22 cellular contexts compared by ENCODE assay signal in genomic region chr11:125938418-125938817, GRCh38. TPM values are rescaled to one million over a fixed set of nuclear protein-coding genes. Genes with fewer than 3 reads are reported as not detected.
DNase-seq lines count a peak whose midpoint lies in the region; TF ChIP-seq lines count a peak whose summit lies in the region.
"Had no signal": no experiment of that assay in that cellular context is flagged by ENCODE, and none has a peak within 500 bp of the region (broad histone marks: within the 10 kb centered on the region; RNA-seq: fewer than 3 reads in every experiment).

No MANE protein-coding gene starts in this region.

- intact Hi-C loops in PC-9 (cut with micrococcal nuclease; ENCODE audit: unreplicated experiment) (no loop called here), CD14-positive monocyte (cut with micrococcal nuclease) (no loop called here)

- POLR2A ChIA-PET in PC-9 (lab: Charles Lee; ENCODE audit: unreplicated experiment), result interaction anchor here (0.6 kb wide), 1 partner anchor 35 kb away, joined by 4 read pairs; the partner anchor contains the start of gene PUS3

- H3K36me3 ChIP-seq in BLaER1 treated with 17β-estradiol and CSF1 and Interleukin-3, amounts not matched to agents 10 nM and 100 nM, result no peaks in the 10 kb centered on the region
- no peaks in the 10 kb centered on the region for H3K36me3 ChIP-seq in GM23248 (ENCODE audit: low read depth)
- no peaks in the 10 kb centered on the region for H3K36me3 ChIP-seq in PC-9 (ENCODE audit: low read depth)
- no peaks in the 10 kb centered on the region for H3K36me3 ChIP-seq in neural progenitor cell
- H3K36me3 ChIP-seq: BE2C, brain microvascular endothelial cell, colonic mucosa, left ventricle myocardium inferior, tibial nerve had no signal

- peaks cover 3% of the 10 kb centered on the region for H3K36me3 Mint-ChIP-seq in neural progenitor cell
- H3K36me3 Mint-ChIP-seq in CD14-positive monocyte, result no peaks in the 10 kb centered on the region
- H3K36me3 Mint-ChIP-seq: activated naive CD8-positive, alpha-beta T cell treated with anti-CD3 and anti-CD28 coated beads for 36 hours had no signal

- H3K4me1 Mint-ChIP-seq in neural progenitor cell, result peaks cover 48% of the 10 kb centered on the region
- peaks cover 4% of the 10 kb centered on the region for H3K4me1 Mint-ChIP-seq in CD14-positive monocyte

- TF ChIP-seq CTCF in PC-9 (conservative IDR thresholded peaks at IDR 0.05), result no peak
- no peak for TF ChIP-seq CTCF in neural progenitor cell (IDR thresholded peaks at IDR 0.05)
- TF ChIP-seq CTCF in CD14-positive monocyte (IDR thresholded peaks at IDR 0.05), result no peak

- H3K4me3 Mint-ChIP-seq in neural progenitor cell (no peak overlapping the region), CD14-positive monocyte (no peak overlapping the region)
- H3K4me3 Mint-ChIP-seq: activated naive CD8-positive, alpha-beta T cell treated with anti-CD3 and anti-CD28 coated beads for 36 hours; IgD-negative memory B cell had no signal

- H3K9me2 ChIP-seq in GM23248 (ENCODE audit: insufficient read depth) (no peaks in the 10 kb centered on the region), PC-9 (ENCODE audit: insufficient read depth) (no peaks in the 10 kb centered on the region)

- CTCF ChIA-PET in PC-9 (lab: Charles Lee), result no interaction called here

- no peaks in the 10 kb centered on the region for H3K27me3 ChIP-seq in BLaER1 treated with 17β-estradiol and CSF1 and Interleukin-3, amounts not matched to agents 10 nM and 100 nM
- H3K27me3 ChIP-seq in GM23248 (replicated peaks; ENCODE audit: insufficient read depth) (no peaks in the 10 kb centered on the region; the same call in 1 of the 2 replicates), PC-9 (ENCODE audit: insufficient read depth, low read depth) (no peaks in the 10 kb centered on the region; the same call in 1 of the 2 replicates), neural progenitor cell (no peaks in the 10 kb centered on the region)
- H3K27me3 ChIP-seq: BE2C, brain microvascular endothelial cell, colonic mucosa, tibial nerve had no signal

- peak overlapping the region in 9 of 11 experiments; percentile 17 to 49 (median 32); a peak in 16 of 22 replicates for H3K4me2 ChIP-seq in BLaER1 treated with 17β-estradiol and CSF1 and Interleukin-3, amounts not matched to agents 10 nM and 100 nM
- H3K4me2 ChIP-seq in GM23248 (ENCODE audit: unreplicated experiment) (no peak overlapping the region), PC-9 (no peak overlapping the region), neural progenitor cell (no peak overlapping the region)

- no TSS peak for BruUV-seq in PC-9 (replicated peaks; lab: Mats Ljungman, UMichigan)

- 48 to 50% methylated on average over 5 of the region's 5 CpGs for WGBS in GM23248 (ENCODE audit: low coverage in 1 of 2, low lambda C conversion rate in 2 of 2, missing lambda C conversion rate in 2 of 2), 2 experiments

- peak overlapping the region; percentile 95 for H3K27ac Mint-ChIP-seq in neural progenitor cell
- H3K27ac Mint-ChIP-seq in CD14-positive monocyte, result no peak overlapping the region
- H3K27ac Mint-ChIP-seq: activated naive CD8-positive, alpha-beta T cell treated with anti-CD3 and anti-CD28 coated beads for 36 hours; IgD-negative memory B cell had no signal

- DNase-seq in GM23248 (no peak), PC-9 (no peak), neural progenitor cell (ENCODE audit: low spot score) (no peak), CD14-positive monocyte (ENCODE audit: low spot score) (no peak), LoVo (ENCODE audit: low spot score) (no peak)
- no peak for DNase-seq in stimulated activated CD4-positive, alpha-beta T cell treated with anti-CD3 and anti-CD28 coated beads, Interleukin-2, amount 100 ng/mL, for 48 hours
- DNase-seq: activated naive CD8-positive, alpha-beta T cell treated with anti-CD3 and anti-CD28 coated beads for 36 hours; BE2C; brain microvascular endothelial cell; Calu3; colonic mucosa; glutamatergic neuron; GOT3; left ventricle myocardium inferior; NCI-H1092 treated with DMSO at 0.1 percent for 48 hours; NCI-H2081 treated with DMSO at 0.1 percent for 48 hours; SHP77 had no signal

- in situ Hi-C loops in GM23248 (cut with MboI), result no loop called here

- H3K27me3 Mint-ChIP-seq in neural progenitor cell (ENCODE audit: insufficient read depth, low read depth) (peaks cover 9% of the 10 kb centered on the region), CD14-positive monocyte (ENCODE audit: low read depth in 3 of 3) (peaks cover 0 to 8% (median 0%) of the 10 kb centered on the region in 3 donors)
- H3K27me3 Mint-ChIP-seq: activated naive CD8-positive, alpha-beta T cell treated with anti-CD3 and anti-CD28 coated beads for 36 hours; IgD-negative memory B cell had no signal

- no peaks in the 10 kb centered on the region for H3K9me3 ChIP-seq in BLaER1 treated with 17β-estradiol and CSF1 and Interleukin-3, amounts not matched to agents 10 nM and 100 nM (replicated peaks in 1 of 11)
- H3K9me3 ChIP-seq in GM23248 (ENCODE audit: low read depth) (no peaks in the 10 kb centered on the region), PC-9 (ENCODE audit: insufficient read depth, low read depth) (no peaks in the 10 kb centered on the region), neural progenitor cell (ENCODE audit: low read depth) (no peaks in the 10 kb centered on the region)
- H3K9me3 ChIP-seq: BE2C, colonic mucosa, left ventricle myocardium inferior, tibial nerve had no signal

- H4K20me1 ChIP-seq in BLaER1 treated with 17β-estradiol and CSF1 and Interleukin-3, amounts not matched to agents 10 nM and 100 nM, result no peaks in the 10 kb centered on the region
- H4K20me1 ChIP-seq in GM23248 (ENCODE audit: insufficient read depth), result no peaks in the 10 kb centered on the region
- H4K20me1 ChIP-seq in PC-9 (ENCODE audit: insufficient read depth), result no peaks in the 10 kb centered on the region
- H4K20me1 ChIP-seq in neural progenitor cell (ENCODE audit: low read depth), result no peaks in the 10 kb centered on the region

- H3F3A ChIP-seq in GM23248 (ENCODE audit: insufficient read depth) (no peaks in the 10 kb centered on the region), PC-9 (ENCODE audit: insufficient read depth, low read depth) (no peaks in the 10 kb centered on the region), neural progenitor cell (ENCODE audit: low read depth) (peaks cover 5% of the 10 kb centered on the region)

- H3K4me1 ChIP-seq in BLaER1 treated with 17β-estradiol and CSF1 and Interleukin-3, amounts not matched to agents 10 nM and 100 nM, result peaks cover 0 to 32% (median 29%) of the 10 kb centered on the region in 10 experiments; a peak in 16 of 20 replicates
- no peaks in the 10 kb centered on the region for H3K4me1 ChIP-seq in GM23248 (ENCODE audit: insufficient read depth)
- H3K4me1 ChIP-seq in PC-9 (replicated peaks; ENCODE audit: insufficient read depth), result no peaks in the 10 kb centered on the region
- peaks cover 8% of the 10 kb centered on the region for H3K4me1 ChIP-seq in neural progenitor cell
- H3K4me1 ChIP-seq: colonic mucosa, tibial nerve had no signal

- no peak overlapping the region for H3K27ac ChIP-seq in BLaER1 treated with 17β-estradiol and CSF1 and Interleukin-3, amounts not matched to agents 10 nM and 100 nM
- H3K27ac ChIP-seq in GM23248, result no peak overlapping the region
- no peak overlapping the region for H3K27ac ChIP-seq in PC-9
- H3K27ac ChIP-seq in neural progenitor cell, result no peak overlapping the region
- H3K27ac ChIP-seq: brain microvascular endothelial cell, colonic mucosa, left ventricle myocardium inferior, tibial nerve had no signal

- H3K9ac ChIP-seq in BLaER1 treated with 17β-estradiol and CSF1 and Interleukin-3, amounts not matched to agents 10 nM and 100 nM, result no peak overlapping the region
- no peak overlapping the region for H3K9ac ChIP-seq in GM23248
- H3K9ac ChIP-seq in neural progenitor cell, result no peak overlapping the region

- H2AFZ ChIP-seq in GM23248 (peak overlapping the region; percentile 51; the same call in 1 of the 2 replicates), PC-9 (peak overlapping the region; percentile 43; the same call in 1 of the 2 replicates), neural progenitor cell (replicated peaks) (peak overlapping the region; percentile 79)

- H3K4me3 ChIP-seq in BLaER1 treated with 17β-estradiol and CSF1 and Interleukin-3, amounts not matched to agents 10 nM and 100 nM, result no peak overlapping the region
- H3K4me3 ChIP-seq in GM23248 (no peak overlapping the region), PC-9 (no peak overlapping the region), neural progenitor cell (no peak overlapping the region)
- H3K4me3 ChIP-seq: colonic mucosa, left ventricle myocardium inferior, tibial nerve had no signal

- H3K9me3 Mint-ChIP-seq in neural progenitor cell (peaks cover 3% of the 10 kb centered on the region), CD14-positive monocyte (peaks cover 0 to 7% (median 0%) of the 10 kb centered on the region in 7 donors)
- H3K9me3 Mint-ChIP-seq: activated naive CD8-positive, alpha-beta T cell treated with anti-CD3 and anti-CD28 coated beads for 36 hours had no signal

- H3K79me2 ChIP-seq in GM23248 (ENCODE audit: insufficient read depth) (no peaks in the 10 kb centered on the region), PC-9 (ENCODE audit: low read depth) (no peaks in the 10 kb centered on the region), neural progenitor cell (ENCODE audit: low read depth) (no peaks in the 10 kb centered on the region)

RNA-seq across cellular contexts. Expression of gene VSIG10L2, which starts 7.4 kb away (rescaled TPM):
- total RNA-seq in GM23248 (2014; rRNA removed; shearing (Covaris generic)), result not detected in 2 replicates
- polyA plus RNA-seq in GM23248 (2016; fragmentation: Nextera tagmentation; extraction: Ambion mirVana) (not detected in 2 replicates), CD14-positive monocyte (not detected)
- total RNA-seq in PC-9 (2021) (not detected in 2 replicates), neural progenitor cell (ENCODE audit: low replicate concordance) (not detected in 2 replicates)
- total RNA-seq: activated CD8-positive, alpha-beta memory T cell treated with anti-CD3 and anti-CD28 coated beads for 36 hours; activated naive CD8-positive, alpha-beta T cell treated with anti-CD3 and anti-CD28 coated beads for 36 hours; Calu3; colonic mucosa; tibial nerve had no signal
- polyA plus RNA-seq: IgD-negative memory B cell had no signal

RNA-seq across cellular contexts. Expression of gene DDX25, which starts 34.1 kb away (rescaled TPM):
- total RNA-seq in GM23248 (2014; rRNA removed; shearing (Covaris generic)), result not detected in 2 replicates
- not detected in 2 replicates for polyA plus RNA-seq in GM23248 (2016; fragmentation: Nextera tagmentation; extraction: Ambion mirVana)
- total RNA-seq in PC-9 (2021), result 0.26 TPM in 1 of 2 replicates, not detected in the other
- 8.9 and 12.4 TPM in 2 replicates for total RNA-seq in neural progenitor cell (ENCODE audit: low replicate concordance)
- polyA plus RNA-seq in CD14-positive monocyte, result not detected
- total RNA-seq: Calu3, NCI-H460 had no signal

RNA-seq across cellular contexts. Expression of gene PUS3, which starts 35.4 kb away (rescaled TPM):
- 8.3 and 11.8 TPM in 2 replicates for total RNA-seq in GM23248 (2014; rRNA removed; shearing (Covaris generic))
- polyA plus RNA-seq in GM23248 (2016; fragmentation: Nextera tagmentation; extraction: Ambion mirVana) (8.4 and 10.7 TPM in 2 replicates), CD14-positive monocyte (1 to 10 TPM; 3.1 to 5.3 TPM)
- total RNA-seq in PC-9 (2021) (5.7 and 6.5 TPM in 2 replicates), neural progenitor cell (ENCODE audit: low replicate concordance) (13.3 and 22.1 TPM in 2 replicates)

RNA-seq across cellular contexts. Expression of gene HYLS1, which starts 51.0 kb away (rescaled TPM):
- total RNA-seq in GM23248 (2014; rRNA removed; shearing (Covaris generic)), result 4.6 and 6.2 TPM in 2 replicates
- polyA plus RNA-seq in GM23248 (2016; fragmentation: Nextera tagmentation; extraction: Ambion mirVana) (11.7 and 13.0 TPM in 2 replicates), CD14-positive monocyte (1 to 10 TPM; 2.0 to 2.6 TPM)
- total RNA-seq in PC-9 (2021) (12.2 and 16.7 TPM in 2 replicates), neural progenitor cell (ENCODE audit: low replicate concordance) (7.7 and 8.9 TPM in 2 replicates)

Comparison
In these comparisons a context has a peak if more than half of its experiments do, and no peak if none do; other contexts are left out.
1. H3K4me2 ChIP-seq: peak in BLaER1 treated with 17β-estradiol and CSF1 and Interleukin-3, amounts not matched to agents 10 nM and 100 nM (9 of 11); none in GM23248 (single experiment), PC-9 (single experiment) and neural progenitor cell (single experiment).
2. Peak in every context shown above with its lines, with median percentiles within 50 percentile points of each other: H2AFZ ChIP-seq.